Comparison of ENCODE assay signal across 14 cellular contexts in genomic region chr18:34913837-34914755, GRCh38.
A peak's percentile ranks its signal among the peaks of the same experiment; 100 is the strongest.
DNase-seq lines count a peak whose midpoint lies in the region; ATAC-seq and TF ChIP-seq lines count a peak whose summit lies in the region.
"Had no signal": no experiment of that assay in that cellular context is flagged by ENCODE, and none has a peak within 500 bp of the region (broad histone marks: within the 10 kb centered on the region; RNA-seq: fewer than 3 reads in every experiment).

No MANE protein-coding gene starts in this region.

- H3K9me3 Mint-ChIP-seq in MCF 10A (ENCODE audit: unreplicated experiment) = no peaks in the 10 kb centered on the region
- H3K9me3 Mint-ChIP-seq in activated T-cell treated with anti-CD3 and anti-CD28 coated beads, Interleukin-2, amount 50 U/mL, for 4 hours = no peaks in the 10 kb centered on the region
- H3K9me3 Mint-ChIP-seq: activated T-helper 2 cell treated with anti-CD3 and anti-CD28 coated beads, Interferon-gamma antibody, Interleukin-2, Interleukin-4, amounts not matched to agents 10 μg/mL and 5 μg/mL and 100 μg/mL, durations not matched to agents 14 hours and 24 hours and 36 hours had no signal

- no TSS peak for BruUV-seq in MCF 10A (replicated peaks; lab: Mats Ljungman, UMichigan)

- no peak overlapping the region for H3K4me3 ChIP-seq in HUES48 (ENCODE audit: low read depth, low read length)

- H3K27ac Mint-ChIP-seq in MCF 10A (ENCODE audit: low read depth, unreplicated experiment) = no peak overlapping the region
- H3K27ac Mint-ChIP-seq: activated T-helper 2 cell treated with anti-CD3 and anti-CD28 coated beads, Interferon-gamma antibody, Interleukin-2, Interleukin-4, amounts not matched to agents 10 μg/mL and 5 μg/mL and 100 μg/mL, durations not matched to agents 14 hours and 24 hours and 36 hours had no signal

- ATAC-seq in left colon = peak; percentile 96
- no peak for ATAC-seq in activated T-cell treated with anti-CD3 and anti-CD28 coated beads, Interleukin-2, amount 50 U/mL, for 4 hours
- ATAC-seq: sciatic nerve had no signal

- no peaks in the 10 kb centered on the region for H3K9me3 ChIP-seq in HUES48 (ENCODE audit: control insufficient read depth, insufficient read depth, low read length)

- CTCF ChIA-PET in MCF 10A (lab: Yijun Ruan, JAX) = no interaction called here

- DNase-seq in MCF 10A (ENCODE audit: unreplicated experiment) (peak; percentile 13), left colon (no peak), smooth muscle cell of the brain vasculature (ENCODE audit: low read depth, low spot score) (peak; percentile 44), DMS79 treated with DMSO at 0.1 percent for 48 hours (lab: John Stamatoyannopoulos, UW) (no peak), NCI-H1694 (lab: John Stamatoyannopoulos, UW) (no peak), DMS153 (lab: John Stamatoyannopoulos, UW) (no peak)
- DNase-seq in activated T-cell treated with anti-CD3 and anti-CD28 coated beads, Interleukin-2, amount 50 U/mL, for 4 hours = no peak
- DNase-seq: activated CD4-positive, CD25-positive, alpha-beta regulatory T cell; NCI-H1105; NCI-H526 treated with DMSO at 0.1 percent for 48 hours; SHP77 treated with DMSO at 0.1 percent for 48 hours had no signal

- H3K4me1 Mint-ChIP-seq in MCF 10A (ENCODE audit: insufficient read depth, unreplicated experiment) = no peaks in the 10 kb centered on the region
- H3K4me1 Mint-ChIP-seq in activated T-cell treated with anti-CD3 and anti-CD28 coated beads, Interleukin-2, amount 50 U/mL, for 4 hours (ENCODE audit: low read depth) = no peaks in the 10 kb centered on the region

- no peak for TF ChIP-seq CTCF in MCF 10A (IDR thresholded peaks at IDR 0.05; ENCODE audit: unreplicated experiment)

- no peaks in the 10 kb centered on the region for H3K27me3 Mint-ChIP-seq in MCF 10A (ENCODE audit: insufficient read depth, unreplicated experiment)
- H3K27me3 Mint-ChIP-seq in activated T-cell treated with anti-CD3 and anti-CD28 coated beads, Interleukin-2, amount 50 U/mL, for 4 hours (ENCODE audit: low read depth) = peaks cover 4% of the 10 kb centered on the region

- H3K36me3 ChIP-seq in HUES48 (ENCODE audit: control insufficient read depth, insufficient read depth, low read length) = no peaks in the 10 kb centered on the region

- no peak overlapping the region for H3K9ac ChIP-seq in HUES48 (ENCODE audit: low read depth, low read length)

- H3K27me3 ChIP-seq in HUES48 (ENCODE audit: control insufficient read depth, insufficient read depth, low read length) = no peaks in the 10 kb centered on the region

- H3K36me3 Mint-ChIP-seq in MCF 10A (ENCODE audit: insufficient read depth, unreplicated experiment) = no peaks in the 10 kb centered on the region
- no peaks in the 10 kb centered on the region for H3K36me3 Mint-ChIP-seq in activated T-cell treated with anti-CD3 and anti-CD28 coated beads, Interleukin-2, amount 50 U/mL, for 4 hours (ENCODE audit: insufficient read depth)

- intact Hi-C loops in MCF 10A (cut with micrococcal nuclease) (no loop called here), left colon (cut with DNase I, micrococcal nuclease) (no loop called here)

- POLR2A ChIA-PET in MCF 10A (lab: Yijun Ruan, JAX) = no interaction called here

- no peaks in the 10 kb centered on the region for H3K4me1 ChIP-seq in HUES48 (ENCODE audit: control insufficient read depth, insufficient read depth, low read length)

- no peak overlapping the region for H3K4me3 Mint-ChIP-seq in MCF 10A (ENCODE audit: unreplicated experiment)
- no peak overlapping the region for H3K4me3 Mint-ChIP-seq in activated T-cell treated with anti-CD3 and anti-CD28 coated beads, Interleukin-2, amount 50 U/mL, for 4 hours

- peak overlapping the region; percentile 59 for H3K27ac ChIP-seq in HUES48 (ENCODE audit: low read depth, low read length)

Comparison
In these comparisons a context has a peak if more than half of its experiments do, and no peak if none do; other contexts are left out.
1. DNase-seq: peak in MCF 10A (single experiment) and smooth muscle cell of the brain vasculature (single experiment); none in left colon (0 of 2), DMS79 treated with DMSO at 0.1 percent for 48 hours (single experiment), NCI-H1694 (single experiment), DMS153 (single experiment) and activated T-cell treated with anti-CD3 and anti-CD28 coated beads, Interleukin-2, amount 50 U/mL, for 4 hours (single experiment).